8 cellular contexts compared by ENCODE assay signal in the genomic region with DNA sequence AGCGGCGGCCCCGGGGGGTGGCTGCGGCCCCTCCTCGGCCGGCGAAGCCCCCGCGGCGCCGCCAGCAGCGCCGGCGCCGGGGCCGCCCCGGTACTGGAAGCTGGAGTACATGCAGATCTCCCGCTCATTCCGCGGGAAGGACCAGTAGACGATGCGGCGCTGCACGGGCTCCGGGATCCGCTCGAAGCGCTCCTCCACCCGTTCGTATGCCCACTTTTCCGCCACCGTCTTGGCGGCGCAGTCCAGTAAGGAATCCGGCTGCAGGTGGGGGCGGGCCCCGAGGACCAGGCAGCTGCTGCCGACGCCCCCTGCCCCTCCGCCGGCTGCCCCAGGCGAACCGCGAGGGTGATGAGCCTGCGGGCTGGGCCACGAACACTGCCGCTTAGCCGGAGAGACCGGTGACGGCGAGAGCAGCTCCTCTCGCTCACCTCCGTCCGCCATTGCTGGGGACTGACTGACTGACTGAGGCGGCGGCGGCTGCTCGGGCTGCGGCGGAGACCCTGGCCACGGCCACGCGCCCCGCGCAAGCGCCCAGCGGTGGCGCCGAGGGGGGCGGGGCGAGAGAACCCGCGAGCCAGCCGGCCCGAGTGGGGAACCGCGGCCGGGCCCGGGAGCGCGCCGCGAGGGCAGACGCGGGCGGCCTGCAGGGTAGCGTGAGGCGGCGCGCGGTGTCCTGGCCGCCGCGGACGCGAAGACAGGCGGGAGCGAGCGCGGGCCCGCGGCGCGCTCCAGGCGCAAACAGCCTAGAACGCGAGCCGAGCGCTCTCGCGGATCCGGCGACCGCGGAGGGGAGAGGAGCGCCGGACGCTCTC. TPM values are rescaled to one million over a fixed set of nuclear protein-coding genes. Genes with fewer than 3 reads are reported as not detected.
DNase-seq lines count a peak whose midpoint lies in the region; ATAC-seq and TF ChIP-seq lines count a peak whose summit lies in the region.

A gene (minus strand): TSS at position 696 of the 812 bp plus-strand sequence. CDS start 255 bp downstream, at position 441.

- no peaks in the 10 kb centered on the region for H3K36me3 ChIP-seq in PC-3 (ENCODE audit: low read depth, low read length)

- peak; percentile 3 to 40 for DNase-seq in NCI-H446 (lab: John Stamatoyannopoulos, UW)
- no peak for DNase-seq in NCI-H446 treated with DMSO at 0.1 percent for 48 hours (lab: John Stamatoyannopoulos, UW)
- peak; percentile 78 for DNase-seq in PC-3
- peak; percentile 54 for DNase-seq in activated effector memory CD4-positive, alpha-beta T cell treated with Interleukin-2 at 50 U/mL for 16 hours
- peak; percentile 51 for DNase-seq in fibroblast of the aortic adventitia (ENCODE audit: low read depth)
- peak; percentile 62 for DNase-seq in stimulated activated naive CD4-positive, alpha-beta T cell treated with Interleukin-2 at 50 U/mL for 16 hours (lab: John Stamatoyannopoulos, UW)

- peak; percentile 68 for ATAC-seq in HG03354 (IDR thresholded peaks at IDR 0.05; ENCODE audit: poor library complexity, severe bottlenecking, unreplicated experiment)
- ATAC-seq in PC-3 = peak; percentile 73

- no peaks in the 10 kb centered on the region for H4K20me1 ChIP-seq in PC-3 (ENCODE audit: low read length)

- no peaks in the 10 kb centered on the region for H3K79me2 ChIP-seq in PC-3 (ENCODE audit: low read length)

- intact Hi-C loops in PC-3 (cut with micrococcal nuclease) = loop anchor here (2.0 kb wide), 1 partner anchor 33 kb away; no protein-coding TSS in a partner anchor

- TF ChIP-seq CTCF in PC-3 (conservative IDR thresholded peaks at IDR 0.05; ENCODE audit: low read depth, low read length) (no peak), fibroblast of the aortic adventitia (IDR thresholded peaks at IDR 0.05; ENCODE audit: insufficient read depth, low read length) (no peak), nephron (IDR thresholded peaks at IDR 0.05; ENCODE audit: unreplicated experiment in 3 of 3) (no peak)

- H3K9me3 ChIP-seq in PC-3 (ENCODE audit: low read length) = no peaks in the 10 kb centered on the region

- peaks cover 63% of the 10 kb centered on the region for H3K27me3 Mint-ChIP-seq in nephron (ENCODE audit: low read depth)

- peaks cover 19% of the 10 kb centered on the region for H3K4me1 Mint-ChIP-seq in nephron

- CTCF ChIA-PET in PC-3 (lab: Charles Lee) = no interaction called here

- H3K9me2 ChIP-seq in PC-3 (replicated peaks; ENCODE audit: low read length) = no peaks in the 10 kb centered on the region

- POLR2A ChIA-PET in PC-3 (lab: Charles Lee; ENCODE audit: unreplicated experiment) = no interaction called here

- H3K9me3 Mint-ChIP-seq in nephron = no peaks in the 10 kb centered on the region

- H3K27ac ChIP-seq in PC-3 (ENCODE audit: low read length) = no peak within 1 kb of the TSS

- H3K4me3 ChIP-seq in PC-3 (ENCODE audit: low read length) = peak within 1 kb of the TSS; percentile 91
- peak within 1 kb of the TSS; percentile 71 for H3K4me3 ChIP-seq in fibroblast of the aortic adventitia (ENCODE audit: low read depth, low read length)

- no peaks in the 10 kb centered on the region for H3K27me3 ChIP-seq in PC-3 (ENCODE audit: low read length)

- peak within 1 kb of the TSS; percentile 100 for H3K4me2 ChIP-seq in PC-3 (ENCODE audit: low read length)

- no TSS peak for BruUV-seq in PC-3 (replicated peaks; lab: Mats Ljungman, UMichigan)

- H3F3A ChIP-seq in PC-3 (ENCODE audit: low read length, unreplicated experiment) = no peaks in the 10 kb centered on the region

- peak within 1 kb of the TSS; percentile 49; the same call in 1 of the 2 replicates for H3K9ac ChIP-seq in PC-3 (ENCODE audit: low read length)

- peak within 1 kb of the TSS; percentile 75 to 96 (median 76) for H3K27ac Mint-ChIP-seq in nephron

- peak within 1 kb of the TSS; percentile 99 for H2AFZ ChIP-seq in PC-3 (ENCODE audit: low read length)

- peaks cover 16% of the 10 kb centered on the region for H3K4me1 ChIP-seq in PC-3 (ENCODE audit: insufficient read depth, low read length)

- no peaks in the 10 kb centered on the region for H3K36me3 Mint-ChIP-seq in nephron (ENCODE audit: low read depth)

- peak within 1 kb of the TSS; percentile 88 to 95 (median 93) for H3K4me3 Mint-ChIP-seq in nephron

RNA-seq across cellular contexts. Expression of the gene that starts here (rescaled TPM):
- total RNA-seq in PC-3 (2014; rRNA removed) (1.4 and 1.6 TPM in 2 replicates), fibroblast of the aortic adventitia (ENCODE audit: low replicate concordance) (0.49 and 4.7 TPM in 2 replicates)
